In the genomic region with DNA sequence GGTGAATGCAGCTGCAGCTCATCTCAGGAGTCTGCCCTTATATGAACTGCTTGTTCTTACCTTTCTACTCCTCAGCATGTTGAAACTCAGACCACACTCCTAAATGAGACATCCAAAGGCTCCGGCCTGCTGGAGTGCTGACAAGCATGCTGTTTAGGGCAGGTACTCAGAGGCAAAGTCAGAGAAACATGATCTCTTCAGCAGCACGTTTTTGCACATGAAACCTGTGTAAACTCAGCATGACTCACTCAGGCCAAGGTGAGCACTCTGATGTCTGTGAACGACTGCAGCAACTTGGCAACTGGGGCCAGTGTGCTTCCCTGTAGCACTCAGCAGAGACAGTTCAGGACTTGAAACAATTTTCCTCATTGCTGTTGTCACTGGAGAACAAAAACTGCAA, we compare ENCODE assay signal across 1 cellular context.
TF ChIP-seq lines count a peak whose summit lies in the region.

No MANE protein-coding gene starts in this region.

TF ChIP-seq in endothelial cell of umbilical vein, 7 proteins besides CTCF, POLR2A, EP300 and RAD21:
- no peak for TF ChIP-seq GATA2 (IDR thresholded peaks at IDR 0.05; ENCODE audit: insufficient read depth, insufficient read length, low read depth, low read length)
- TF ChIP-seq FOS (IDR thresholded peaks at IDR 0.05; ENCODE audit: borderline replicate concordance, insufficient read depth, low read length) = no peak
- no peak for TF ChIP-seq EZH2 (IDR thresholded peaks at IDR 0.05; ENCODE audit: borderline replicate concordance, low read depth, low read length, severe bottlenecking)
- TF ChIP-seq MYC (IDR thresholded peaks at IDR 0.05; ENCODE audit: low read depth, low read length) = no peak
- no peak for TF ChIP-seq POLR2AphosphoS5 (IDR thresholded peaks at IDR 0.05; ENCODE audit: insufficient read depth, low read depth, low read length)
- no peak for TF ChIP-seq JUN (IDR thresholded peaks at IDR 0.05; ENCODE audit: borderline replicate concordance, insufficient read depth, insufficient read length, low read depth)
- TF ChIP-seq, protein P1, sequence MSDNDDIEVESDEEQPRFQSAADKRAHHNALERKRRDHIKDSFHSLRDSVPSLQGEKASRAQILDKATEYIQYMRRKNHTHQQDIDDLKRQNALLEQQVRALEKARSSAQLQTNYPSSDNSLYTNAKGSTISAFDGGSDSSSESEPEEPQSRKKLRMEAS (IDR thresholded peaks at IDR 0.05; ENCODE audit: insufficient read depth, insufficient read length) = no peak
